1 cellular context compared by ENCODE assay signal in genomic region chr6:23445157-23445710, GRCh38.
TF ChIP-seq lines count a peak whose summit lies in the region.

No MANE protein-coding gene starts in this region.

TF ChIP-seq in IMR-90, 13 proteins besides CTCF, POLR2A, EP300 and RAD21:
- no peak for TF ChIP-seq BHLHE40 (IDR thresholded peaks at IDR 0.05; ENCODE audit: low read depth, low read length)
- no peak for TF ChIP-seq RFX5 (IDR thresholded peaks at IDR 0.05; ENCODE audit: low read depth, low read length)
- no peak for TF ChIP-seq SMC3 (IDR thresholded peaks at IDR 0.05; ENCODE audit: low read depth, low read length)
- no peak for TF ChIP-seq NFE2L2 (IDR thresholded peaks at IDR 0.05; ENCODE audit: low read depth, low read length)
- no peak for TF ChIP-seq CHD1 (IDR thresholded peaks at IDR 0.05; ENCODE audit: low read depth, low read length)
- no peak for TF ChIP-seq MXI1 (IDR thresholded peaks at IDR 0.05; ENCODE audit: borderline replicate concordance, low read depth, low read length)
- no peak for TF ChIP-seq USF2 (IDR thresholded peaks at IDR 0.05; ENCODE audit: low read depth, low read length)
- no peak for TF ChIP-seq MAZ (IDR thresholded peaks at IDR 0.05; ENCODE audit: borderline replicate concordance, low read depth, low read length)
- no peak for TF ChIP-seq ELK1 (IDR thresholded peaks at IDR 0.05; ENCODE audit: borderline replicate concordance, low read depth, low read length)
- TF ChIP-seq CEBPB (IDR thresholded peaks at IDR 0.05; ENCODE audit: low read depth, low read length): no peak
- no peak for TF ChIP-seq FOS (IDR thresholded peaks at IDR 0.05; ENCODE audit: low read depth, low read length)
- no peak for TF ChIP-seq RCOR1 (IDR thresholded peaks at IDR 0.05; ENCODE audit: insufficient replicate concordance, low read length)
- no peak for TF ChIP-seq MAFK (IDR thresholded peaks at IDR 0.05; ENCODE audit: low read depth, low read length)
TF ChIP-seq in IMR-90: peak in this region for 0.
